ENCODE assay signal across 22 cellular contexts in genomic region chr21:41747943-41748738, GRCh38. TPM values are rescaled to one million over a fixed set of nuclear protein-coding genes. Genes with fewer than 3 reads are reported as not detected.
A peak's percentile ranks its signal among the peaks of the same experiment; 100 is the strongest.
DNase-seq lines count a peak whose midpoint lies in the region; ATAC-seq, FAIRE-seq and TF ChIP-seq lines count a peak whose summit lies in the region.
"Had no signal": no experiment of that assay in that cellular context is flagged by ENCODE, and none has a peak within 500 bp of the region (broad histone marks: within the 10 kb centered on the region; RNA-seq: fewer than 3 reads in every experiment).

No MANE protein-coding gene starts in this region.

- H3K4me1 ChIP-seq in Panc1 (ENCODE audit: control insufficient read depth, insufficient read depth, low read length) (peaks cover 56% of the 10 kb centered on the region), kidney (ENCODE audit: control insufficient read depth in 1 of 2, insufficient read depth in 1 of 2, low read depth in 1 of 2, low read length in 2 of 2) (peaks cover 24 to 31% of the 10 kb centered on the region in 2 donors), aorta (ENCODE audit: control insufficient read depth in 1 of 2, insufficient read depth in 2 of 2, low read length in 2 of 2) (no peaks in the 10 kb centered on the region), right atrium auricular region (peaks cover 0 to 13% of the 10 kb centered on the region in 2 donors)
- H3K4me1 ChIP-seq: BE2C had no signal

- H3K9ac ChIP-seq in kidney (ENCODE audit: low read length in 2 of 2): no peak overlapping the region

- TF ChIP-seq CTCF in Panc1 (IDR thresholded peaks at IDR 0.05): no peak
- no peak for TF ChIP-seq CTCF in kidney (IDR thresholded peaks at IDR 0.05; ENCODE audit: borderline replicate concordance, extremely low read depth, insufficient read depth)
- no peak for TF ChIP-seq CTCF in right atrium auricular region (IDR thresholded peaks at IDR 0.05)

- POLR2A ChIA-PET in Panc1 (lab: Charles Lee): no interaction called here

- intact Hi-C loops in Panc1 (cut with micrococcal nuclease; ENCODE audit: unreplicated experiment): no loop called here
- intact Hi-C loops in kidney (cut with DNase I): no loop called here
- intact Hi-C loops in aorta (cut with DNase I): no loop called here

- no TSS peak for BruUV-seq in Panc1 (replicated peaks; lab: Mats Ljungman, UMichigan)

- 89 to 95% methylated on average over 20 of the region's 20 CpGs for WGBS in aorta, 2 donors

- H3K4me3 ChIP-seq in H7 (ENCODE audit: insufficient read depth, low read depth, low read length): no peak overlapping the region
- no peak overlapping the region for H3K4me3 ChIP-seq in Panc1 (ENCODE audit: low read depth in 2 of 2, low read length in 2 of 2)
- H3K4me3 ChIP-seq in kidney (ENCODE audit: low read length in 2 of 2): no peak overlapping the region
- no peak overlapping the region for H3K4me3 ChIP-seq in aorta (ENCODE audit: low read length in 2 of 2)
- H3K4me3 ChIP-seq in right atrium auricular region: no peak overlapping the region
- H3K4me3 ChIP-seq: GM23338 had no signal

- H3K27me3 ChIP-seq in H7 (ENCODE audit: control insufficient read depth, insufficient read depth, low read length): no peaks in the 10 kb centered on the region
- H3K27me3 ChIP-seq in Panc1 (ENCODE audit: control insufficient read depth, insufficient read depth, low read length): no peaks in the 10 kb centered on the region
- H3K27me3 ChIP-seq in aorta (ENCODE audit: control insufficient read depth in 1 of 2, insufficient read depth in 2 of 2, low read length in 1 of 2): no peaks in the 10 kb centered on the region
- H3K27me3 ChIP-seq in right atrium auricular region: no peaks in the 10 kb centered on the region

- H3K27ac ChIP-seq in Panc1 (ENCODE audit: low read length) (peak overlapping the region; percentile 72), kidney (ENCODE audit: low read depth in 2 of 2, low read length in 2 of 2) (no peak overlapping the region), aorta (ENCODE audit: low read depth in 1 of 2, low read length in 2 of 2) (no peak overlapping the region), right atrium auricular region (no peak overlapping the region)

- FAIRE-seq in kidney (lab: Jason Lieb, UNC): no peak
- FAIRE-seq: A204.1, D721Med, GM12892, GM18507, H54 had no signal

- ATAC-seq in Panc1: no peak
- no peak for ATAC-seq in aorta (ENCODE audit: low FRiP score)
- ATAC-seq: GM23338 had no signal

- CTCF ChIA-PET in Panc1 (lab: Charles Lee): interaction anchor here (1.2 kb wide), 1 partner anchor 136 kb away, joined by 4 read pairs; no protein-coding TSS in a partner anchor

- H3K36me3 ChIP-seq in H7 (replicated peaks; ENCODE audit: control insufficient read depth, insufficient read depth, low read length) (no peaks in the 10 kb centered on the region; the same call in 1 of the 2 replicates), Panc1 (ENCODE audit: control insufficient read depth, insufficient read depth, low read length) (peaks cover 28% of the 10 kb centered on the region), kidney (ENCODE audit: control insufficient read depth in 1 of 2, insufficient read depth in 2 of 2, low read length in 2 of 2) (peaks cover 24 to 56% of the 10 kb centered on the region in 2 donors), aorta (ENCODE audit: control insufficient read depth in 1 of 2, insufficient read depth in 2 of 2, low read length in 1 of 2) (no peaks in the 10 kb centered on the region), right atrium auricular region (no peaks in the 10 kb centered on the region)
- H3K36me3 ChIP-seq: BE2C had no signal

- H3K9me3 ChIP-seq in Panc1 (ENCODE audit: control insufficient read depth, insufficient read depth, low read depth, low read length) (no peaks in the 10 kb centered on the region), kidney (ENCODE audit: control insufficient read depth in 1 of 2, low read length in 2 of 2) (no peaks in the 10 kb centered on the region), aorta (ENCODE audit: control insufficient read depth, low read length) (no peaks in the 10 kb centered on the region), right atrium auricular region (no peaks in the 10 kb centered on the region)
- H3K9me3 ChIP-seq: BE2C had no signal

- DNase-seq in H7 (peak; percentile 25), Panc1 (ENCODE audit: low read depth, low spot score) (no peak), kidney (peak; percentile 40), aorta (peak; percentile 25 to 62), right atrium auricular region (ENCODE audit: low spot score) (no peak), NCI-H446 treated with DMSO at 0.1 percent for 48 hours (lab: John Stamatoyannopoulos, UW) (no peak), retina (no peak)
- DNase-seq: ACHN; BE2C; C1 segment of cervical spinal cord; CD4-positive, CD25-positive, alpha-beta regulatory T cell; CD8-positive, alpha-beta memory T cell; COR-L47; DMS153; DMS79; GDM1 had no signal

- in situ Hi-C loops in Panc1 (cut with HindIII; ENCODE audit: low pct_unique_long_range_greater_than_20kb, low sequenced_read_pairs): no loop called here

RNA-seq across cellular contexts. Expression of gene RIPK4, which starts 18.7 kb away (rescaled TPM):
- 10.5 and 11.7 TPM in 2 replicates for total RNA-seq in H7 (2014; rRNA removed; shearing (Covaris generic))
- total RNA-seq in Panc1 (2021; ENCODE audit: unreplicated experiment) (67.4 TPM), kidney (32.6 TPM), aorta (1 to 10 TPM; 3.0 to 3.6 TPM), right atrium auricular region (1 to 10 TPM; 2.1 to 3.5 TPM)
- polyA plus RNA-seq in Panc1 (2012; ENCODE audit: insufficient read length): 76.4 TPM
- polyA plus RNA-seq in kidney (ENCODE audit: insufficient read depth, low read depth, low replicate concordance) (11.6 TPM), aorta (1 to 10 TPM; 7.5 to 8.9 TPM)
- polyA plus RNA-seq: CD8-positive, alpha-beta memory T cell had no signal

Comparison
In these comparisons a context has a peak if more than half of its experiments do, and no peak if none do; other contexts are left out.
1. DNase-seq: peak in H7 (single experiment), kidney (single experiment) and aorta (2 of 2); none in Panc1 (single experiment), right atrium auricular region (single experiment), NCI-H446 treated with DMSO at 0.1 percent for 48 hours (single experiment) and retina (single experiment).